Comparison of ENCODE assay signal across 1 cellular context in the genomic region with DNA sequence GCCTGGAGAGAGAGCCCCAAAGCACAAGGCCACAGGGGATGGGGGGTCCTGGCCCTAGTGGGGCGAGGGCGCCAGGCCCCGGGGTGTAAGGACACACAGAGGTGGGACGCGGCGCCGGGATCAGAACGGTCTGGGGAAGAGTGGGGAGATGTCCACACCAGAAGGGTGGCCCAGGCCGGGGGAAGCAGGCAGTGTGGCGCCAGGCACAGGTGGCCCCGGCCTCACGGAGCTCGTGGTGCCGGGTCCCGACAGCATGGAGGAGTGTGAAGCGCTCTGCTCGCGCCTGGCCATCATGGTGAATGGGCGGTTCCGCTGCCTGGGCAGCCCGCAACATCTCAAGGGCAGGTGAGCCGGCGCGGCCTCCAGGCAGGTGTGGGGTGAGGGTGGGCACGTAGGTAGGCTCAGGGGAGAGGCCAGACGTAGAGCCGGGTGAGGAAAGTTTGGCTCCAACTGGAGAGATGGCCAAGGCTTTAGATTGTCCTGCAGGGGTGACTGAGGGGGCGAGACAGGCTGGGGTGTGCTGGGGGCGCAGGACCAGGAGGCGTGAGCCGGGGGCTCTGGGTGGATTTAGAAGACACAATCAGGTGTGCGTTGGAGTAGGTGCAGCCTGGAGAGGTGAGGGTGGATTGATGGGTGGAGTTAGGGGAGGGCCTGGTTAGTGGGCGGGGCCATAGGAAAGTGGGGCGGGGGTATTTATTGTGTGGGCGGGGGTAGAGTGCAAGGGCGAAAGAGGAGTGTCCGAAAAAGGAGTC.
TF ChIP-seq lines count a peak whose summit lies in the region.

No MANE protein-coding gene starts in this region.

TF ChIP-seq in IMR-90, 13 proteins besides CTCF, POLR2A, EP300 and RAD21:
- TF ChIP-seq BHLHE40 (IDR thresholded peaks at IDR 0.05; ENCODE audit: low read depth, low read length) (no peak), NFE2L2 (IDR thresholded peaks at IDR 0.05; ENCODE audit: low read depth, low read length) (no peak), FOS (IDR thresholded peaks at IDR 0.05; ENCODE audit: low read depth, low read length) (no peak), CHD1 (IDR thresholded peaks at IDR 0.05; ENCODE audit: low read depth, low read length) (no peak)
TF ChIP-seq in IMR-90: peak in this region for 0.
